Comparison of ENCODE assay signal across 8 cellular contexts in genomic region chr1:15848929-15849774, GRCh38. TPM values are rescaled to one million over a fixed set of nuclear protein-coding genes. Genes with fewer than 3 reads are reported as not detected.
DNase-seq lines count a peak whose midpoint lies in the region; ATAC-seq, FAIRE-seq and TF ChIP-seq lines count a peak whose summit lies in the region.

No MANE protein-coding gene starts in this region.

- H3K27ac ChIP-seq in astrocyte (ENCODE audit: low read depth, low read length) (peak overlapping the region; percentile 87), hepatocyte (peak overlapping the region; percentile 98)

- no peaks in the 10 kb centered on the region for H3K36me3 ChIP-seq in astrocyte (ENCODE audit: insufficient read depth, low read length)
- H3K36me3 ChIP-seq in hepatocyte (replicated peaks; ENCODE audit: insufficient read depth, low read depth), result no peaks in the 10 kb centered on the region

- peak overlapping the region; percentile 97 for H3K4me2 ChIP-seq in astrocyte (ENCODE audit: low read length)
- H3K4me2 ChIP-seq in hepatocyte, result peak overlapping the region; percentile 86

- no peaks in the 10 kb centered on the region for H3K27me3 Mint-ChIP-seq in T-helper 1 cell treated with Interleukin-12 subunit alpha and Interleukin-12 subunit beta and Interleukin-4 antibody, amounts not matched to agents 30 μg/mL and 1 μg/mL, for 36 hours (ENCODE audit: low read depth)
- no peaks in the 10 kb centered on the region for H3K27me3 Mint-ChIP-seq in astrocyte (ENCODE audit: low read depth, unreplicated experiment)

- peak overlapping the region; percentile 76 for H3K4me3 ChIP-seq in GM08714 (ENCODE audit: low read length)
- peak overlapping the region; percentile 82 for H3K4me3 ChIP-seq in astrocyte (ENCODE audit: insufficient read depth, low read depth, low read length)
- H3K4me3 ChIP-seq in hepatocyte, result peak overlapping the region; percentile 92

- no peaks in the 10 kb centered on the region for H3K9me2 ChIP-seq in hepatocyte (replicated peaks; ENCODE audit: insufficient read depth)

- FAIRE-seq in astrocyte (lab: Jason Lieb, UNC), result no peak

- H3K27me3 ChIP-seq in astrocyte (ENCODE audit: insufficient read depth, low read length) (no peaks in the 10 kb centered on the region), hepatocyte (no peaks in the 10 kb centered on the region)

- H3K9me3 ChIP-seq in astrocyte (ENCODE audit: insufficient read depth, low read depth, low read length) (no peaks in the 10 kb centered on the region), hepatocyte (ENCODE audit: low read depth) (no peaks in the 10 kb centered on the region)

- no peaks in the 10 kb centered on the region for H3K9me3 Mint-ChIP-seq in T-helper 1 cell treated with Interleukin-12 subunit alpha and Interleukin-12 subunit beta and Interleukin-4 antibody, amounts not matched to agents 30 μg/mL and 1 μg/mL, for 36 hours
- H3K9me3 Mint-ChIP-seq in astrocyte (ENCODE audit: unreplicated experiment), result no peaks in the 10 kb centered on the region

- under 1% methylated on average over 37 of the region's 44 CpGs for WGBS in hepatocyte (ENCODE audit: low lambda C conversion rate, missing lambda C conversion rate)

- H2AFZ ChIP-seq in astrocyte (ENCODE audit: low read depth, low read length), result peak overlapping the region; percentile 72
- peak overlapping the region; percentile 39 for H2AFZ ChIP-seq in hepatocyte

- H3K4me1 ChIP-seq in astrocyte (ENCODE audit: insufficient read depth, low read length) (peaks cover 24% of the 10 kb centered on the region), hepatocyte (ENCODE audit: insufficient read depth) (peaks cover 33% of the 10 kb centered on the region)

- peaks cover 28% of the 10 kb centered on the region for H3K4me1 Mint-ChIP-seq in T-helper 1 cell treated with Interleukin-12 subunit alpha and Interleukin-12 subunit beta and Interleukin-4 antibody, amounts not matched to agents 30 μg/mL and 1 μg/mL, for 36 hours (ENCODE audit: low read depth)
- H3K4me1 Mint-ChIP-seq in astrocyte (ENCODE audit: low read depth, unreplicated experiment), result peaks cover 16% of the 10 kb centered on the region

- TF ChIP-seq CTCF in astrocyte (IDR thresholded peaks at IDR 0.05; ENCODE audit: insufficient read depth, low read depth, low read length) (no peak), hepatocyte (IDR thresholded peaks at IDR 0.05; ENCODE audit: poor library complexity) (no peak)

- H3K9ac ChIP-seq in astrocyte (ENCODE audit: low read length), result peak overlapping the region; percentile 91

- H4K20me1 ChIP-seq in astrocyte (ENCODE audit: insufficient read depth, low read length) (peaks cover 36% of the 10 kb centered on the region), hepatocyte (ENCODE audit: insufficient read depth, poor library complexity, severe bottlenecking) (peaks cover 8% of the 10 kb centered on the region)

- H3K4me3 Mint-ChIP-seq in T-helper 1 cell treated with Interleukin-12 subunit alpha and Interleukin-12 subunit beta and Interleukin-4 antibody, amounts not matched to agents 30 μg/mL and 1 μg/mL, for 36 hours, result peak overlapping the region; percentile 97
- peak overlapping the region; percentile 90 for H3K4me3 Mint-ChIP-seq in astrocyte (ENCODE audit: unreplicated experiment)

- H3K79me2 ChIP-seq in astrocyte (ENCODE audit: insufficient read depth, low read length) (peaks cover 75% of the 10 kb centered on the region), hepatocyte (peaks cover 79% of the 10 kb centered on the region)

- ATAC-seq in HG02973 (IDR thresholded peaks at IDR 0.05; ENCODE audit: unreplicated experiment) (no peak), HG03045 (IDR thresholded peaks at IDR 0.05; ENCODE audit: unreplicated experiment) (no peak)

- peak overlapping the region; percentile 94 for H3K27ac Mint-ChIP-seq in T-helper 1 cell treated with Interleukin-12 subunit alpha and Interleukin-12 subunit beta and Interleukin-4 antibody, amounts not matched to agents 30 μg/mL and 1 μg/mL, for 36 hours
- H3K27ac Mint-ChIP-seq in astrocyte (ENCODE audit: unreplicated experiment), result peak overlapping the region; percentile 96

- no peaks in the 10 kb centered on the region for H3K36me3 Mint-ChIP-seq in T-helper 1 cell treated with Interleukin-12 subunit alpha and Interleukin-12 subunit beta and Interleukin-4 antibody, amounts not matched to agents 30 μg/mL and 1 μg/mL, for 36 hours (ENCODE audit: low read depth)
- no peaks in the 10 kb centered on the region for H3K36me3 Mint-ChIP-seq in astrocyte (ENCODE audit: low read depth, unreplicated experiment)

- DNase-seq in NCI-H1694 (lab: John Stamatoyannopoulos, UW) (peak; percentile 85), astrocyte (ENCODE audit: low read depth) (peak; percentile 73), hepatocyte (ENCODE audit: low spot score) (peak; percentile 92), putamen (ENCODE audit: low spot score) (peak; percentile 89)

RNA-seq across cellular contexts. Expression of gene SPEN, which starts 1.6 kb away (rescaled TPM):
- total RNA-seq in astrocyte (33.2 and 35.0 TPM in 2 replicates), hepatocyte (23.7 and 25.9 TPM in 2 replicates)
- polyA plus RNA-seq in hepatocyte, result 22.7 and 24.3 TPM in 2 replicates

RNA-seq across cellular contexts. Expression of gene UQCRHL, which starts 41.7 kb away (rescaled TPM):
- total RNA-seq in astrocyte, result 1.3 and 1.7 TPM in 2 replicates
- total RNA-seq in hepatocyte, result 2.0 and 2.6 TPM in 2 replicates
- polyA plus RNA-seq in hepatocyte, result 1.0 and 1.8 TPM in 2 replicates
